25 cellular contexts compared by ENCODE assay signal in the genomic region with DNA sequence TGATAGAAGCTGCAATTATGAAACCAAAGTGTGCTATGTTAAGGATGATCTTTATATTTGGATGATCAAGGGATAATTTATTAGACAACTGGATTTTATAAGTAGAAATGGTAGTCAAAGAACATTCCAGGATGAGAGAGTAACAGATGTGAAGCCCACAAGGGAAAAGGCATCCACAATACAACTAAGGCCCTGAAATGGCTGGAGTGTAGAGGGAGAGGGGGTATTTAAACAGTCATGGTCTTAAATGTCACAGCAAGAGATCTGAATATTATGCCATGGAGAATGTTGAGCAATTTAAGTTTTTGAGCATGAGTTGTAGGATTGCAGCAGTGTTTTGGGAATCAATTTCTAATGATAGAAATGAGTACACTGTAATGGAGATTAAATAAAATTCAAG.
"Had no signal": no experiment of that assay in that cellular context is flagged by ENCODE, and none has a peak within 500 bp of the region (broad histone marks: within the 10 kb centered on the region; RNA-seq: fewer than 3 reads in every experiment).

No MANE protein-coding gene starts in this region.

- H3K4me3 Mint-ChIP-seq: activated naive CD8-positive, alpha-beta T cell; activated T-cell treated with anti-CD3 and anti-CD28 coated beads, Interleukin-2, amount 50 U/mL, for 4 hours; central memory CD8-positive, alpha-beta T cell; memory B cell; nephron; stimulated activated effector memory CD8-positive, alpha-beta T cell treated with anti-CD3 and anti-CD28 coated beads, Interleukin-12 subunit alpha, Interleukin-12 subunit beta, amount 100 ng/mL, for 72 hours; stimulated activated naive CD8-positive, alpha-beta T cell treated with anti-CD3 and anti-CD28 coated beads, Interleukin-15, amount 100 ng/mL, for 72 hours; T-cell; T-helper 2 cell treated with Interferon-gamma antibody and Interleukin-4, amounts not matched to agents 5 μg/mL and 100 μg/mL, for 36 hours had no signal

- H3K27ac ChIP-seq: colonic mucosa, esophagus muscularis mucosa, pancreas, skin epidermis, tibial artery, WERI-Rb-1 had no signal

- H3K36me3 ChIP-seq: colonic mucosa, esophagus muscularis mucosa, pancreas, tibial artery, WERI-Rb-1 had no signal

- H3K27ac Mint-ChIP-seq: activated naive CD8-positive, alpha-beta T cell; activated T-helper 2 cell treated with anti-CD3 and anti-CD28 coated beads, Interferon-gamma antibody, Interleukin-2, Interleukin-4, amounts not matched to agents 10 μg/mL and 5 μg/mL and 100 μg/mL, durations not matched to agents 14 hours and 24 hours and 36 hours; memory B cell; nephron; stimulated activated effector memory CD8-positive, alpha-beta T cell treated with anti-CD3 and anti-CD28 coated beads, Interleukin-12 subunit alpha, Interleukin-12 subunit beta, amount 100 ng/mL, for 72 hours; stimulated activated naive CD8-positive, alpha-beta T cell treated with anti-CD3 and anti-CD28 coated beads, Interleukin-15, amount 100 ng/mL, for 72 hours; T-cell; T-helper 2 cell treated with Interferon-gamma antibody and Interleukin-4, amounts not matched to agents 5 μg/mL and 100 μg/mL, for 36 hours had no signal

- H3K4me1 ChIP-seq: colonic mucosa, pancreas had no signal

- H3K27me3 ChIP-seq: colonic mucosa, esophagus muscularis mucosa, pancreas, tibial artery had no signal

- H3K4me3 ChIP-seq: colonic mucosa, esophagus muscularis mucosa, pancreas, skin epidermis, tibial artery had no signal

- H3K4me1 Mint-ChIP-seq: central memory CD8-positive, alpha-beta T cell; memory B cell; stimulated activated effector memory CD8-positive, alpha-beta T cell treated with anti-CD3 and anti-CD28 coated beads, Interleukin-12 subunit alpha, Interleukin-12 subunit beta, amount 100 ng/mL, for 72 hours; stimulated activated naive CD8-positive, alpha-beta T cell treated with anti-CD3 and anti-CD28 coated beads, Interleukin-15, amount 100 ng/mL, for 72 hours; T-cell had no signal

- ATAC-seq: activated T-cell treated with anti-CD3 and anti-CD28 coated beads, Interleukin-2, amount 50 U/mL, for 4 hours; left colon; pancreas; right cardiac atrium; stimulated activated effector memory CD8-positive, alpha-beta T cell treated with anti-CD3 and anti-CD28 coated beads, Interleukin-12 subunit alpha, Interleukin-12 subunit beta, amount 100 ng/mL, for 72 hours; stimulated activated naive CD8-positive, alpha-beta T cell treated with anti-CD3 and anti-CD28 coated beads, Interleukin-15, amount 100 ng/mL, for 72 hours; T-cell had no signal

- H3K27me3 Mint-ChIP-seq: activated naive CD8-positive, alpha-beta T cell; central memory CD8-positive, alpha-beta T cell; memory B cell; stimulated activated naive CD8-positive, alpha-beta T cell treated with anti-CD3 and anti-CD28 coated beads, Interleukin-15, amount 100 ng/mL, for 72 hours; T-cell had no signal

- H3K36me3 Mint-ChIP-seq: activated naive CD8-positive, alpha-beta T cell; memory B cell; stimulated activated effector memory CD8-positive, alpha-beta T cell treated with anti-CD3 and anti-CD28 coated beads, Interleukin-12 subunit alpha, Interleukin-12 subunit beta, amount 100 ng/mL, for 72 hours; T-cell had no signal

- H3K9me3 Mint-ChIP-seq: activated T-cell treated with anti-CD3 and anti-CD28 coated beads, Interleukin-2, amount 50 U/mL, for 4 hours; activated T-helper 2 cell treated with anti-CD3 and anti-CD28 coated beads, Interferon-gamma antibody, Interleukin-2, Interleukin-4, amounts not matched to agents 10 μg/mL and 5 μg/mL and 100 μg/mL, durations not matched to agents 14 hours and 24 hours and 36 hours; memory B cell; stimulated activated naive CD8-positive, alpha-beta T cell treated with anti-CD3 and anti-CD28 coated beads, Interleukin-15, amount 100 ng/mL, for 72 hours; T-cell; T-helper 2 cell treated with Interferon-gamma antibody and Interleukin-4, amounts not matched to agents 5 μg/mL and 100 μg/mL, for 36 hours had no signal

- H3K9me3 ChIP-seq: colonic mucosa, esophagus muscularis mucosa, pancreas, tibial artery had no signal

- DNase-seq: activated CD4-positive, alpha-beta T cell treated with anti-CD3 and anti-CD28 coated beads for 1 hour; activated CD8-positive, alpha-beta memory T cell treated with anti-CD3 and anti-CD28 coated beads for 24 hours; activated CD8-positive, alpha-beta memory T cell treated with anti-CD3 and anti-CD28 coated beads, Interleukin-2, amount 50 U/mL, for 4 hours; activated naive CD4-positive, alpha-beta T cell; activated T-cell treated with anti-CD3 and anti-CD28 coated beads, Interleukin-2, amount 50 U/mL, for 4 hours; colonic mucosa; head of caudate nucleus; hypothalamus; left colon; pancreas; right cardiac atrium; stimulated activated CD4-positive, alpha-beta T cell treated with anti-CD3 and anti-CD28 coated beads, Interleukin-2, amount 100 ng/mL, for 24 hours; stimulated activated naive CD8-positive, alpha-beta T cell treated with anti-CD3 and anti-CD28 coated beads, Interleukin-15, amount 100 ng/mL, for 72 hours; T-cell; tibial artery; WERI-Rb-1 had no signal
